Comparison of ENCODE assay signal across 33 cellular contexts in the genomic region with DNA sequence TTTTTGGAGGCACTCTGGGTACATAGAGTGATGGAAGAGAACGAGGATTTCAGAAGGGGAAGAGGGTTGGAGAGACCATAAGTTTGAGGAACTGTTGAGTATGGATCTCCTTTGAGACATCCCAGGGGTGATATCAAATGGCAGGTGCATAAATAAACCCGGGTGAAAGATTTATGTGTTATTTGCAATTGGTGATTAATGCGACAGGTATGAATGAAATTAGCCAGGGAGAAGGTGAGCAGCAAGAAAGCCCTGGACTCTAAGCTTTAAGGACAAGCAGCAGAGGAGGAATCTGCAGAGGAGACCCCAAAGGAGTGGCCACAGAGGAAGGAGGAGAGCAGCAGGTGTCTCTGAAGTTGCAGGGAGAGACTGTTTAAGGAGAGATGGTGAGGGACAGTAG. TPM values are rescaled to one million over a fixed set of nuclear protein-coding genes. Genes with fewer than 3 reads are reported as not detected.
"Had no signal": no experiment of that assay in that cellular context is flagged by ENCODE, and none has a peak within 500 bp of the region (broad histone marks: within the 10 kb centered on the region; RNA-seq: fewer than 3 reads in every experiment).

No MANE protein-coding gene starts in this region.

- H3K9me3 ChIP-seq: adrenal gland, body of pancreas had no signal

- H3K4me3 ChIP-seq: adrenal gland, body of pancreas, breast epithelium had no signal

- H3K36me3 ChIP-seq: adrenal gland, breast epithelium had no signal

- H3K27ac ChIP-seq: adrenal gland, body of pancreas, breast epithelium, VCaP had no signal

- H3K4me1 ChIP-seq: adrenal gland, breast epithelium had no signal

- H3K27me3 ChIP-seq: adrenal gland, body of pancreas, breast epithelium had no signal

- DNase-seq: activated B cell treated with CpG ODN at 0.5 μM for 24 hours; activated CD4-positive, alpha-beta memory T cell treated with anti-CD3 and anti-CD28 coated beads for 36 hours; activated CD4-positive, alpha-beta T cell treated with anti-CD3 and anti-CD28 coated beads for 4 hours; activated CD4-positive, alpha-beta T cell treated with anti-CD3 and anti-CD28 coated beads, Interleukin-2, amount 50 U/mL, for 1 hour; activated CD4-positive, CD25-positive, alpha-beta regulatory T cell treated with anti-CD3 and anti-CD28 coated beads, Interleukin-2, amount 50 U/mL, for 72 hours; activated CD8-positive, alpha-beta memory T cell treated with anti-CD3 and anti-CD28 coated beads, Interleukin-2, amount 50 U/mL, for 4 hours; activated gamma-delta T cell treated with Interleukin-2 at 50 U/mL for 16 hours; activated naive CD4-positive, alpha-beta T cell treated with anti-CD3 and anti-CD28 coated beads for 36 hours; activated T-cell treated with anti-CD3 and anti-CD28 coated beads for 4 hours; activated T-cell treated with anti-CD3 and anti-CD28 coated beads, Interleukin-2, amount 50 U/mL, for 4 hours; adrenal gland; body of pancreas; caudate nucleus; cerebellar nuclear complex; NCI-H1105; NCI-H1417 treated with DMSO at 0.1 percent for 48 hours; NCI-H1694; NCI-H1930; NCI-H2081 treated with DMSO at 0.1 percent for 48 hours; NCI-H226; NCI-H446 treated with DMSO at 0.1 percent for 48 hours; NCI-H524 treated with DMSO at 0.1 percent for 48 hours; SHP77 treated with DMSO at 0.1 percent for 48 hours; T-cell; T-helper 17 cell; T-helper 9 cell had no signal

- ATAC-seq: activated naive CD4-positive, alpha-beta T cell treated with anti-CD3 and anti-CD28 coated beads, Interleukin-2, amount 50 U/mL, for 72 hours; activated T-cell treated with anti-CD3 and anti-CD28 coated beads, Interleukin-2, amount 50 U/mL, for 4 hours; body of pancreas; SK-N-SH treated with all-trans-retinoic acid at 6 μM for 48 hours; T-cell; T-helper 17 cell had no signal

RNA-seq across cellular contexts. Expression of a gene that starts 8.8 kb away (rescaled TPM):
- total RNA-seq: activated B cell treated with CpG ODN at 0.5 μM for 24 hours; activated CD4-positive, alpha-beta memory T cell treated with anti-CD3 and anti-CD28 coated beads for 36 hours; activated naive CD4-positive, alpha-beta T cell treated with anti-CD3 and anti-CD28 coated beads for 36 hours; activated naive CD4-positive, alpha-beta T cell treated with anti-CD3 and anti-CD28 coated beads, Interleukin-2, amount 50 U/mL, for 72 hours; activated T-cell treated with anti-CD3 and anti-CD28 coated beads, Interleukin-2, amount 50 U/mL, for 4 hours; activated T-helper 1 cell treated with anti-CD3 and anti-CD28 coated beads, Interleukin-12 subunit alpha, Interleukin-12 subunit beta, Interleukin-2, Interleukin-4 antibody, amounts not matched to agents 30 ng/mL and 10 ng/mL and 1 ng/mL, durations not matched to agents 14 hours and 24 hours and 36 hours; astrocyte; body of pancreas; breast epithelium; SK-MEL-5; T-cell; T-helper 17 cell had no signal

RNA-seq across cellular contexts. Expression of a gene that starts 21.3 kb away (rescaled TPM):
- total RNA-seq: activated B cell treated with CpG ODN at 0.5 μM for 24 hours; activated CD4-positive, alpha-beta memory T cell treated with anti-CD3 and anti-CD28 coated beads for 36 hours; activated naive CD4-positive, alpha-beta T cell treated with anti-CD3 and anti-CD28 coated beads for 36 hours; activated T-cell treated with anti-CD3 and anti-CD28 coated beads, Interleukin-2, amount 50 U/mL, for 4 hours; activated T-helper 1 cell treated with anti-CD3 and anti-CD28 coated beads, Interleukin-12 subunit alpha, Interleukin-12 subunit beta, Interleukin-2, Interleukin-4 antibody, amounts not matched to agents 30 ng/mL and 10 ng/mL and 1 ng/mL, durations not matched to agents 14 hours and 24 hours and 36 hours; adrenal gland; body of pancreas; breast epithelium; SK-MEL-5; T-cell had no signal

RNA-seq across cellular contexts. Expression of a gene that starts 38.8 kb away (rescaled TPM):
- total RNA-seq: activated B cell treated with CpG ODN at 0.5 μM for 24 hours; activated naive CD4-positive, alpha-beta T cell treated with anti-CD3 and anti-CD28 coated beads for 36 hours; activated T-cell treated with anti-CD3 and anti-CD28 coated beads, Interleukin-2, amount 50 U/mL, for 4 hours; activated T-helper 1 cell treated with anti-CD3 and anti-CD28 coated beads, Interleukin-12 subunit alpha, Interleukin-12 subunit beta, Interleukin-2, Interleukin-4 antibody, amounts not matched to agents 30 ng/mL and 10 ng/mL and 1 ng/mL, durations not matched to agents 14 hours and 24 hours and 36 hours; SK-MEL-5 had no signal
